ENCODE assay signal across 16 cellular contexts in genomic region chr18:43648002-43648401, GRCh38.
DNase-seq lines count a peak whose midpoint lies in the region; ATAC-seq, FAIRE-seq and TF ChIP-seq lines count a peak whose summit lies in the region.
"Had no signal": no experiment of that assay in that cellular context is flagged by ENCODE, and none has a peak within 500 bp of the region (broad histone marks: within the 10 kb centered on the region; RNA-seq: fewer than 3 reads in every experiment).

No MANE protein-coding gene starts in this region.

- H3K27ac Mint-ChIP-seq in progenitor cell of endocrine pancreas: no peak overlapping the region

- POLR2A ChIA-PET in IMR-90 (lab: Charles Lee; ENCODE audit: unreplicated experiment): no interaction called here
- POLR2A ChIA-PET in H1 (lab: Charles Lee; ENCODE audit: partially characterized antibody): no interaction called here

- no peak for TF ChIP-seq EP300 in H1 (IDR thresholded peaks at IDR 0.05; ENCODE audit: borderline replicate concordance in 1 of 2, low read depth in 2 of 2, low read length in 2 of 2)

- H3K36me3 ChIP-seq in IMR-90 (ENCODE audit: control insufficient read depth, insufficient read depth, low read length) (no peaks in the 10 kb centered on the region), H1 (ENCODE audit: control insufficient read depth in 2 of 4, insufficient read depth in 4 of 4, low read length in 3 of 4) (no peaks in the 10 kb centered on the region)
- H3K36me3 ChIP-seq: BE2C had no signal

- H3K9me3 Mint-ChIP-seq in progenitor cell of endocrine pancreas (ENCODE audit: low read depth): peaks cover 13% of the 10 kb centered on the region

- H3K14ac ChIP-seq in IMR-90 (replicated peaks; ENCODE audit: low read depth, low read length): no peak overlapping the region
- H3K14ac ChIP-seq in H1 (ENCODE audit: insufficient read length): no peak overlapping the region

- H3K23me2 ChIP-seq in H1 (ENCODE audit: low read depth, low read length): no peaks in the 10 kb centered on the region

- H2AFZ ChIP-seq in IMR-90 (replicated peaks; ENCODE audit: low read length, poor library complexity) (no peak overlapping the region), H1 (ENCODE audit: low read length) (no peak overlapping the region)

- H3K4me2 ChIP-seq in IMR-90 (ENCODE audit: low read depth, low read length) (no peak overlapping the region), H1 (ENCODE audit: insufficient read depth in 1 of 2, low read depth in 2 of 2, low read length in 2 of 2) (no peak overlapping the region)

- no CpG with 5 or more reads among the region's 2 CpGs for WGBS in IMR-90 (ENCODE audit: extremely low coverage in 2 of 2, insufficient read length in 1 of 2), 2 experiments
- 78% methylated on average over 2 of the region's 2 CpGs; no CpG with 5 or more reads in 1 of the 2 experiments for WGBS in H1 (ENCODE audit: extremely low coverage in 1 of 2, insufficient coverage in 1 of 2, insufficient read length in 1 of 2, insufficient replicate concordance in 2 of 2, low coverage in 1 of 2, low lambda C conversion rate in 2 of 2, missing lambda C conversion rate in 1 of 2), 2 experiments

- H4K5ac ChIP-seq in IMR-90 (ENCODE audit: low read depth, low read length) (no peak overlapping the region), H1 (ENCODE audit: insufficient read length, low read depth, low read length) (no peak overlapping the region)

- H2BK12ac ChIP-seq in H1 (ENCODE audit: low read depth, low read length): no peak overlapping the region

- H3K9me3 ChIP-seq in IMR-90 (ENCODE audit: control insufficient read depth, insufficient read depth, low read length): no peaks in the 10 kb centered on the region
- H3K9me3 ChIP-seq in H1 (ENCODE audit: insufficient read depth in 2 of 2, low read depth in 1 of 2, low read length in 1 of 2): peaks cover 0 to 3% of the 10 kb centered on the region in 2 experiments; a peak in 1 of 4 replicates
- H3K9me3 ChIP-seq: BE2C had no signal

- H3K27ac ChIP-seq in IMR-90 (ENCODE audit: insufficient read depth, low read length) (no peak overlapping the region), H1 (ENCODE audit: low read depth, low read length) (no peak overlapping the region)
- H3K27ac ChIP-seq: HL-60 had no signal

- H3K36me3 Mint-ChIP-seq in progenitor cell of endocrine pancreas (ENCODE audit: insufficient read depth): no peaks in the 10 kb centered on the region

- H3K27me3 Mint-ChIP-seq in progenitor cell of endocrine pancreas: no peaks in the 10 kb centered on the region

- no peak for FAIRE-seq in H1 (lab: Jason Lieb, UNC)
- FAIRE-seq: K562 had no signal

- CTCF ChIA-PET in IMR-90 (lab: Yijun Ruan, JAX) (interaction anchor here (1.1 kb wide), 1 partner anchor 27 kb away, joined by 4 read pairs; no protein-coding TSS in a partner anchor), H1 (lab: Charles Lee; ENCODE audit: partially characterized antibody) (interaction anchor here (0.9 to 2.0 kb wide), 7 partner anchors 13 to 589 kb away, joined by 3 to 6 read pairs (median 3); no protein-coding TSS in a partner anchor)

- ATAC-seq in IMR-90 (ENCODE audit: low read depth) (no peak), GM19328 (IDR thresholded peaks at IDR 0.05; ENCODE audit: unreplicated experiment) (no peak)
- ATAC-seq: K562 had no signal

- intact Hi-C loops in IMR-90 (cut with micrococcal nuclease): no loop called here

- H4K20me1 ChIP-seq in IMR-90 (ENCODE audit: insufficient read depth, low read length): no peaks in the 10 kb centered on the region
- H4K20me1 ChIP-seq in H1 (replicated peaks in 1 of 2; ENCODE audit: control insufficient read depth in 1 of 2, insufficient read depth in 2 of 2, low read length in 2 of 2): no peaks in the 10 kb centered on the region

- H3K79me1 ChIP-seq in IMR-90 (ENCODE audit: low read depth in 1 of 2, low read length in 2 of 2): no peaks in the 10 kb centered on the region
- H3K79me1 ChIP-seq in H1 (ENCODE audit: low read depth, low read length): no peaks in the 10 kb centered on the region

- TF ChIP-seq POLR2A in IMR-90 (IDR thresholded peaks at IDR 0.05; ENCODE audit: low read depth, low read length): no peak
- no peak for TF ChIP-seq POLR2A in H1 (IDR thresholded peaks at IDR 0.05; ENCODE audit: control extremely low read depth in 1 of 2, low read depth in 2 of 2, low read length in 2 of 2)

- H2BK120ac ChIP-seq in IMR-90 (ENCODE audit: low read depth, low read length): no peak overlapping the region
- no peak overlapping the region for H2BK120ac ChIP-seq in H1 (replicated peaks; ENCODE audit: low read depth, low read length)

- no peak overlapping the region for H3K4ac ChIP-seq in IMR-90 (ENCODE audit: low read depth, low read length)
- H3K4ac ChIP-seq in H1 (replicated peaks; ENCODE audit: insufficient read length, low read depth, low read length): no peak overlapping the region

- H2AK9ac ChIP-seq in IMR-90 (replicated peaks; ENCODE audit: low read depth, low read length, poor library complexity): no peak overlapping the region

- H3K79me2 ChIP-seq in H1 (ENCODE audit: control insufficient read depth in 1 of 2, insufficient read depth in 2 of 2, low read length in 2 of 2): no peaks in the 10 kb centered on the region

- H3K4me3 ChIP-seq in AG10803 (ENCODE audit: low read length): no peak overlapping the region
- H3K4me3 ChIP-seq in IMR-90 (ENCODE audit: insufficient read depth, low read depth, low read length): no peak overlapping the region
- no peak overlapping the region for H3K4me3 ChIP-seq in H1 (ENCODE audit: extremely low read depth in 1 of 4, insufficient read depth in 2 of 4, low read depth in 3 of 4, low read length in 4 of 4)
- H3K4me3 ChIP-seq: K562 had no signal

- H2BK15ac ChIP-seq in IMR-90 (ENCODE audit: low read depth, low read length) (no peak overlapping the region), H1 (ENCODE audit: low read length) (no peak overlapping the region)

- no peaks in the 10 kb centered on the region for H3K27me3 ChIP-seq in IMR-90 (ENCODE audit: control insufficient read depth, insufficient read depth, low read length)
- H3K27me3 ChIP-seq in H1 (replicated peaks in 1 of 4; ENCODE audit: control insufficient read depth in 3 of 4, extremely low read depth in 1 of 4, insufficient read depth in 3 of 4, low read length in 3 of 4): no peaks in the 10 kb centered on the region
- H3K27me3 ChIP-seq: BE2C had no signal

- BruUV-seq in IMR-90 (replicated peaks; lab: Mats Ljungman, UMichigan): no TSS peak

- H3K56ac ChIP-seq in IMR-90 (ENCODE audit: extremely low read depth, insufficient read depth, low read length) (no peak overlapping the region), H1 (replicated peaks; ENCODE audit: insufficient read length, low read depth, low read length) (no peak overlapping the region)

- H3K4me1 Mint-ChIP-seq in progenitor cell of endocrine pancreas (ENCODE audit: low read depth): peaks cover 4% of the 10 kb centered on the region

- H2BK5ac ChIP-seq in IMR-90 (ENCODE audit: low read depth, low read length, poor library complexity, severe bottlenecking): no peak overlapping the region
- no peak overlapping the region for H2BK5ac ChIP-seq in H1 (ENCODE audit: low read depth, low read length)

- H3K9ac ChIP-seq in IMR-90 (ENCODE audit: low read depth, low read length): no peak overlapping the region
- H3K9ac ChIP-seq in H1 (replicated peaks in 1 of 4; ENCODE audit: extremely low read depth in 1 of 4, low read depth in 3 of 4, low read length in 3 of 4): no peak overlapping the region

- H2BK20ac ChIP-seq in IMR-90 (ENCODE audit: low read depth, low read length) (no peak overlapping the region), H1 (ENCODE audit: low read length) (no peak overlapping the region)

- TF ChIP-seq RAD21 in IMR-90 (IDR thresholded peaks at IDR 0.05; ENCODE audit: low read length) (peak; percentile 41), H1 (IDR thresholded peaks at IDR 0.05 in 1 of 2, conservative IDR thresholded peaks at IDR 0.05 in 1 of 2; ENCODE audit: low read depth in 2 of 2, low read length in 2 of 2) (peak; percentile 46 to 47)

- H4K8ac ChIP-seq in IMR-90 (ENCODE audit: low read depth in 2 of 2, low read length in 2 of 2) (no peak overlapping the region), H1 (ENCODE audit: extremely low read depth, insufficient read depth, low read length) (no peak overlapping the region)

- H2AK5ac ChIP-seq in IMR-90 (ENCODE audit: low read depth, low read length): no peak overlapping the region
- no peak overlapping the region for H2AK5ac ChIP-seq in H1 (ENCODE audit: low read depth, low read length)

- dilution Hi-C loops in IMR-90 (cut with HindIII; ENCODE audit: low sequenced_read_pairs, unreplicated experiment): no loop called here

- H3K23ac ChIP-seq in IMR-90 (ENCODE audit: low read depth, low read length) (no peak overlapping the region), H1 (ENCODE audit: insufficient read length) (no peak overlapping the region)

- TF ChIP-seq CTCF in AG10803 (conservative IDR thresholded peaks at IDR 0.05; ENCODE audit: low read length) (peak; percentile 32), IMR-90 (conservative IDR thresholded peaks at IDR 0.05; ENCODE audit: low read depth, low read length) (no peak), H1 (IDR thresholded peaks at IDR 0.05; ENCODE audit: control extremely low read depth in 1 of 3, insufficient read depth in 1 of 3, low read depth in 1 of 3, low read length in 3 of 3) (peak in 1 of 3 experiments; percentile 30; a peak in 1 of 4 replicates), progenitor cell of endocrine pancreas (IDR thresholded peaks at IDR 0.05; ENCODE audit: unreplicated experiment) (no peak)

- H4K91ac ChIP-seq in IMR-90 (ENCODE audit: insufficient read depth, low read depth, low read length): no peak overlapping the region
- no peak overlapping the region for H4K91ac ChIP-seq in H1 (replicated peaks; ENCODE audit: insufficient read length, low read length)

- DNase-seq in AG10803 (ENCODE audit: low read depth) (no peak), IMR-90 (no peak), H1 (ENCODE audit: low read depth in 1 of 2, low spot score in 2 of 2) (no peak), iris pigment epithelial cell (ENCODE audit: low read depth) (peak; percentile 23), progenitor cell of endocrine pancreas (ENCODE audit: low spot score, unreplicated experiment) (no peak), GM03348 (ENCODE audit: low spot score) (no peak)
- DNase-seq: BE2C; DMS 273 treated with DMSO at 0.1 percent for 48 hours; NCI-H1092; NCI-H2107; NCI-H345; NCI-H526 treated with DMSO at 0.1 percent for 48 hours; NK-92 treated with Interleukin-12 subunit alpha and Interleukin-12 subunit beta, amount 100 ng/mL, for 24 hours had no signal

- in situ Hi-C loops in IMR-90 (cut with MboI; ENCODE audit: low sequenced_read_pairs): loop anchor here (25.0 kb wide), 2 partner anchors 689 to 1739 kb away; no protein-coding TSS in a partner anchor

- H3K9me1 ChIP-seq in IMR-90 (ENCODE audit: insufficient read depth, low read length): no peaks in the 10 kb centered on the region

- H3K4me1 ChIP-seq in IMR-90 (ENCODE audit: control insufficient read depth, insufficient read depth, low read length) (no peaks in the 10 kb centered on the region), H1 (replicated peaks in 1 of 4; ENCODE audit: control insufficient read depth in 3 of 4, insufficient read depth in 4 of 4, low read length in 3 of 4) (no peaks in the 10 kb centered on the region)
- H3K4me1 ChIP-seq: BE2C had no signal

- no peak overlapping the region for H3K18ac ChIP-seq in IMR-90 (ENCODE audit: low read depth, low read length)
- H3K18ac ChIP-seq in H1 (ENCODE audit: extremely low read depth, low read length): no peak overlapping the region

- H3K4me3 Mint-ChIP-seq in progenitor cell of endocrine pancreas (ENCODE audit: low read depth): no peak overlapping the region
